ENCODE assay signal across 8 cellular contexts in the genomic region with DNA sequence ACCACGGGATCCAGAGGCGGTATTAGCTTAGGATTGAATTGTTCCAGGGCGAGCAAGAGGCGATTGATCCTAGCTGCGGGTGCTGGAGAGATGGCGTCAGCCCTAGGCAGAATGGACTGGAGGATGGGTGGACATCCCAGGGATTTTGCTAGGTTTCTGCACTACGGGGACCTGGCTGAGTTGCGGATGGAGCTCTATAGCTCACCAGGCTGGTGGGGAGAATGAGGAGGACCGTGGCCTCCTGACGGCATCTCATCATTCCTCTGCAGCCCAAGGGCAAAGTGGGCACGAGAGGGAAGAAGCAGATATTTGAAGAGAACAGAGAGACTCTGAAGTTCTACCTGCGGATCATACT. TPM values are rescaled to one million over a fixed set of nuclear protein-coding genes. Genes with fewer than 3 reads are reported as not detected.
DNase-seq lines count a peak whose midpoint lies in the region; ATAC-seq and TF ChIP-seq lines count a peak whose summit lies in the region.

No MANE protein-coding gene starts in this region.

- H2AFZ ChIP-seq in Loucy (ENCODE audit: low read length): no peak overlapping the region

- DNase-seq in AG09309 (ENCODE audit: low read depth) (no peak), natural killer cell (no peak), left colon (no peak), NCI-H524 (lab: John Stamatoyannopoulos, UW) (no peak)

- H3K4me3 Mint-ChIP-seq in natural killer cell: peak overlapping the region; percentile 100

- peaks cover 34% of the 10 kb centered on the region; the same call in 1 of the 2 replicates for H3K36me3 ChIP-seq in Loucy (ENCODE audit: insufficient read depth, low read length)
- peaks cover 27 to 42% of the 10 kb centered on the region in 2 donors for H3K36me3 ChIP-seq in duodenal mucosa (ENCODE audit: control insufficient read depth in 1 of 2, insufficient read depth in 2 of 2, low read length in 2 of 2)

- no peaks in the 10 kb centered on the region for H3K27me3 ChIP-seq in Loucy (ENCODE audit: insufficient read depth, low read length, poor library complexity, severe bottlenecking)
- H3K27me3 ChIP-seq in duodenal mucosa (ENCODE audit: control insufficient read depth in 1 of 2, insufficient read depth in 2 of 2, low read length in 2 of 2): no peaks in the 10 kb centered on the region

- H3K79me2 ChIP-seq in Loucy (ENCODE audit: insufficient read depth, low read length): peaks cover 21% of the 10 kb centered on the region

- H3K27me3 Mint-ChIP-seq in natural killer cell (ENCODE audit: low read depth in 2 of 2): no peaks in the 10 kb centered on the region

- ATAC-seq in natural killer cell: no peak
- no peak for ATAC-seq in GM19463 (IDR thresholded peaks at IDR 0.05; ENCODE audit: unreplicated experiment)
- ATAC-seq in left colon: no peak
- ATAC-seq in HG02884 (IDR thresholded peaks at IDR 0.05; ENCODE audit: unreplicated experiment): no peak

- peak overlapping the region; percentile 95 for H3K4me2 ChIP-seq in Loucy (ENCODE audit: low read depth, low read length, poor library complexity, severe bottlenecking)

- peaks cover 8% of the 10 kb centered on the region for H4K20me1 ChIP-seq in Loucy (ENCODE audit: insufficient read depth, low read length, poor library complexity, severe bottlenecking)

- peaks cover 42% of the 10 kb centered on the region for H3K4me1 ChIP-seq in Loucy (ENCODE audit: insufficient read depth, low read length, poor library complexity, severe bottlenecking)
- H3K4me1 ChIP-seq in duodenal mucosa (ENCODE audit: control insufficient read depth in 1 of 2, insufficient read depth in 2 of 2, low read length in 2 of 2): peaks cover 57 to 58% of the 10 kb centered on the region in 2 donors

- H3K4me1 Mint-ChIP-seq in natural killer cell: peaks cover 28 to 29% of the 10 kb centered on the region in 2 donors

- peak overlapping the region; percentile 86 for H3K9ac ChIP-seq in Loucy (ENCODE audit: low read depth, low read length, poor library complexity, severe bottlenecking)
- peak overlapping the region; percentile 92 to 93 for H3K9ac ChIP-seq in duodenal mucosa (ENCODE audit: low read depth in 1 of 2, low read length in 2 of 2)

- no peaks in the 10 kb centered on the region for H3K36me3 Mint-ChIP-seq in natural killer cell

- peaks cover 8% of the 10 kb centered on the region for H3F3A ChIP-seq in Loucy (ENCODE audit: low read depth)

- H3K27ac Mint-ChIP-seq in natural killer cell: peak overlapping the region; percentile 96 to 99

- H3K27ac ChIP-seq in duodenal mucosa (ENCODE audit: low read depth, low read length): peak overlapping the region; percentile 68

- no peaks in the 10 kb centered on the region for H3K9me2 ChIP-seq in Loucy (replicated peaks; ENCODE audit: low read depth, low read length)

- TF ChIP-seq CTCF in AG09309 (IDR thresholded peaks at IDR 0.05; ENCODE audit: control insufficient read depth, insufficient read depth, low read depth, low read length, missing control alignments): no peak
- TF ChIP-seq CTCF in Loucy (conservative IDR thresholded peaks at IDR 0.05; ENCODE audit: low read length): no peak
- no peak for TF ChIP-seq CTCF in natural killer cell (IDR thresholded peaks at IDR 0.05)

- H3K4me3 ChIP-seq in AG09309 (ENCODE audit: control insufficient read depth, low read depth, low read length) (peak overlapping the region; percentile 95), Loucy (ENCODE audit: low read length, poor library complexity, severe bottlenecking) (peak overlapping the region; percentile 96), duodenal mucosa (ENCODE audit: low read depth in 1 of 2, low read length in 2 of 2) (peak overlapping the region; percentile 83 to 95)

- no peaks in the 10 kb centered on the region for H3K9me3 ChIP-seq in Loucy (ENCODE audit: insufficient read depth, low read depth, low read length)
- H3K9me3 ChIP-seq in duodenal mucosa (ENCODE audit: control insufficient read depth in 1 of 2, low read length in 2 of 2): no peaks in the 10 kb centered on the region

- no peaks in the 10 kb centered on the region for H3K9me3 Mint-ChIP-seq in natural killer cell

- intact Hi-C loops in natural killer cell (cut with micrococcal nuclease): loop anchor here (1.0 to 2.0 kb wide), 3 partner anchors 20 to 43 kb away; a partner anchor contains a TSS
- intact Hi-C loops in left colon (cut with DNase I, micrococcal nuclease): no loop called here

RNA-seq across cellular contexts. Expression of a gene that starts 0.6 kb away (rescaled TPM):
- total RNA-seq in natural killer cell (10 to 100 TPM; 34.5 to 39.2 (median 36.7) TPM), left colon (10 to 100 TPM; 40.7 to 42.0 TPM)

RNA-seq across cellular contexts. Expression of a gene that starts 19.7 kb away (rescaled TPM):
- 10 to 100 TPM; 79.3 to 96.8 (median 89.2) TPM for total RNA-seq in natural killer cell
- 10 to 100 TPM; 29.7 to 42.7 TPM for total RNA-seq in left colon

RNA-seq across cellular contexts. Expression of a gene that starts 21.2 kb away (rescaled TPM):
- total RNA-seq in natural killer cell: 1 to 10 TPM; 1.2 to 2.6 (median 1.6) TPM
- total RNA-seq in left colon: 1 to 10 TPM in 1 of 2 donors, under 1 TPM in 1; 0.61 to 1.3 TPM

RNA-seq across cellular contexts. Expression of a gene that starts 28.6 kb away (rescaled TPM):
- total RNA-seq in natural killer cell (1 to 10 TPM; 1.9 to 3.3 (median 2.3) TPM), left colon (10 to 100 TPM; 58.1 to 60.5 TPM)

RNA-seq across cellular contexts. Expression of a gene that starts 35.6 kb away (rescaled TPM):
- total RNA-seq in natural killer cell (10 to 100 TPM; 57.6 to 91.7 (median 74.5) TPM), left colon (10 to 100 TPM; 59.1 to 81.4 TPM)
